ENCODE assay signal across 11 cellular contexts in genomic region chr19:10979950-10980349, GRCh38. TPM values are rescaled to one million over a fixed set of nuclear protein-coding genes. Genes with fewer than 3 reads are reported as not detected.
A peak's percentile ranks its signal among the peaks of the same experiment; 100 is the strongest.
DNase-seq lines count a peak whose midpoint lies in the region; ATAC-seq, FAIRE-seq and TF ChIP-seq lines count a peak whose summit lies in the region.
"Had no signal": no experiment of that assay in that cellular context is flagged by ENCODE, and none has a peak within 500 bp of the region (broad histone marks: within the 10 kb centered on the region; RNA-seq: fewer than 3 reads in every experiment).

No MANE protein-coding gene starts in this region.

- no peaks in the 10 kb centered on the region for H3K27me3 ChIP-seq in GM23338 (ENCODE audit: insufficient read depth)
- no peaks in the 10 kb centered on the region for H3K27me3 ChIP-seq in H1 (replicated peaks in 1 of 4; ENCODE audit: control insufficient read depth in 3 of 4, extremely low read depth in 1 of 4, insufficient read depth in 3 of 4, low read length in 3 of 4)
- H3K27me3 ChIP-seq in skeletal muscle satellite cell (ENCODE audit: control insufficient read depth, insufficient read depth, low read length): no peaks in the 10 kb centered on the region
- no peaks in the 10 kb centered on the region for H3K27me3 ChIP-seq in brain microvascular endothelial cell (replicated peaks)
- H3K27me3 ChIP-seq: cardiac muscle cell, thyroid gland had no signal

- peak overlapping the region; percentile 50 for H3K4ac ChIP-seq in H1 (replicated peaks; ENCODE audit: insufficient read length, low read depth, low read length)

- DNase-seq in GM23338 (ENCODE audit: low spot score) (no peak), RWPE1 (ENCODE audit: low spot score) (no peak), H1 (ENCODE audit: low read depth in 1 of 2, low spot score in 2 of 2) (no peak), NCI-H446 treated with DMSO at 0.1 percent for 48 hours (lab: John Stamatoyannopoulos, UW) (no peak), brain microvascular endothelial cell (no peak)
- DNase-seq: NCI-H1105 treated with DMSO at 0.1 percent for 48 hours had no signal

- no peak overlapping the region for H3K18ac ChIP-seq in H1 (ENCODE audit: extremely low read depth, low read length)

- H3F3A ChIP-seq in GM23338 (replicated peaks; ENCODE audit: low read depth): 0 out of 2 replicates have a peak, but pooled peaks cover 13% of the 10 kb centered on the region

- no peak overlapping the region for H3K4me2 ChIP-seq in GM23338
- H3K4me2 ChIP-seq in H1 (ENCODE audit: insufficient read depth in 1 of 2, low read depth in 2 of 2, low read length in 2 of 2): no peak overlapping the region
- peak overlapping the region; percentile 30 for H3K4me2 ChIP-seq in skeletal muscle satellite cell (ENCODE audit: low read length)

- H3K4me3 ChIP-seq in GM23338: no peak overlapping the region
- no peak overlapping the region for H3K4me3 ChIP-seq in H1 (ENCODE audit: extremely low read depth in 1 of 4, insufficient read depth in 2 of 4, low read depth in 3 of 4, low read length in 4 of 4)
- no peak overlapping the region for H3K4me3 ChIP-seq in skeletal muscle satellite cell (ENCODE audit: low read length)
- H3K4me3 ChIP-seq in brain microvascular endothelial cell (ENCODE audit: low read depth, low read length): no peak overlapping the region
- H3K4me3 ChIP-seq: cardiac muscle cell, thyroid gland had no signal

- no peak overlapping the region for H4K8ac ChIP-seq in H1 (ENCODE audit: extremely low read depth, insufficient read depth, low read length)

- H3K36me3 Mint-ChIP-seq in GM23338 (ENCODE audit: low read depth): peaks cover 23% of the 10 kb centered on the region

- H3K79me1 ChIP-seq in H1 (ENCODE audit: low read depth, low read length): peaks cover 31% of the 10 kb centered on the region

- 93% methylated on average over 13 of the region's 14 CpGs; no CpG with 5 or more reads in 1 of the 2 experiments for WGBS in H1 (ENCODE audit: extremely low coverage in 1 of 2, insufficient coverage in 1 of 2, insufficient read length in 1 of 2, insufficient replicate concordance in 2 of 2, low coverage in 1 of 2, low lambda C conversion rate in 2 of 2, missing lambda C conversion rate in 1 of 2), 2 experiments

- H2BK12ac ChIP-seq in H1 (ENCODE audit: low read depth, low read length): no peak overlapping the region

- no peak overlapping the region for H2AFZ ChIP-seq in GM23338
- H2AFZ ChIP-seq in H1 (ENCODE audit: low read length): no peak overlapping the region

- no peak for TF ChIP-seq EP300 in H1 (IDR thresholded peaks at IDR 0.05; ENCODE audit: borderline replicate concordance in 1 of 2, low read depth in 2 of 2, low read length in 2 of 2)

- no peaks in the 10 kb centered on the region for H3K23me2 ChIP-seq in H1 (ENCODE audit: low read depth, low read length)

- H3K36me3 ChIP-seq in GM23338 (ENCODE audit: insufficient read depth): peaks cover 5% of the 10 kb centered on the region; the same call in 1 of the 2 replicates
- peaks cover 2 to 11% (median 7%) of the 10 kb centered on the region in 4 experiments; a peak in 6 of 8 replicates for H3K36me3 ChIP-seq in H1 (ENCODE audit: control insufficient read depth in 2 of 4, insufficient read depth in 4 of 4, low read length in 3 of 4)
- H3K36me3 ChIP-seq in skeletal muscle satellite cell (ENCODE audit: insufficient read depth, low read length): peaks cover 25% of the 10 kb centered on the region
- no peaks in the 10 kb centered on the region for H3K36me3 ChIP-seq in brain microvascular endothelial cell (replicated peaks)

- POLR2A ChIA-PET in RWPE1 (lab: Yijun Ruan, JAX; ENCODE audit: low non-redundant PET) (no interaction called here), H1 (lab: Charles Lee; ENCODE audit: partially characterized antibody) (interaction anchor here (0.5 kb wide), 1 partner anchor 236 kb away, joined by 3 read pairs; no protein-coding TSS in a partner anchor)

- no peak for TF ChIP-seq CTCF in GM23338 (conservative IDR thresholded peaks at IDR 0.05; ENCODE audit: low read depth in 2 of 2)
- no peak for TF ChIP-seq CTCF in RWPE1 (conservative IDR thresholded peaks at IDR 0.05; ENCODE audit: low read depth)
- peak in 1 of 3 experiments; percentile 5; a peak in 1 of 4 replicates for TF ChIP-seq CTCF in H1 (IDR thresholded peaks at IDR 0.05; ENCODE audit: control extremely low read depth in 1 of 3, insufficient read depth in 1 of 3, low read depth in 1 of 3, low read length in 3 of 3)
- TF ChIP-seq CTCF in brain microvascular endothelial cell (IDR thresholded peaks at IDR 0.05; ENCODE audit: low read depth, low read length, missing control alignments): no peak

- no peak overlapping the region for H4K91ac ChIP-seq in H1 (replicated peaks; ENCODE audit: insufficient read length, low read length)

- H3K9me3 Mint-ChIP-seq in GM23338: no peaks in the 10 kb centered on the region; the same call in 2 of the 3 replicates
- H3K9me3 Mint-ChIP-seq: T-helper 1 cell treated with Interleukin-12 subunit alpha and Interleukin-12 subunit beta and Interleukin-4 antibody, amounts not matched to agents 30 μg/mL and 1 μg/mL, for 36 hours had no signal

- H4K5ac ChIP-seq in H1 (ENCODE audit: insufficient read length, low read depth, low read length): no peak overlapping the region

- peaks cover 83% of the 10 kb centered on the region for H4K20me1 ChIP-seq in GM23338 (replicated peaks; ENCODE audit: insufficient read depth)
- H4K20me1 ChIP-seq in H1 (replicated peaks in 1 of 2; ENCODE audit: control insufficient read depth in 1 of 2, insufficient read depth in 2 of 2, low read length in 2 of 2): peaks cover 20 to 43% of the 10 kb centered on the region in 2 experiments

- H3K27ac ChIP-seq in GM23338 (ENCODE audit: low read depth): 0 out of 2 replicates have a peak overlapping the region, but pooled peaks have one; percentile 19
- H3K27ac ChIP-seq in RWPE1: peak overlapping the region; percentile 19; the same call in 1 of the 2 replicates
- no peak overlapping the region for H3K27ac ChIP-seq in H1 (ENCODE audit: low read depth, low read length)
- H3K27ac ChIP-seq in brain microvascular endothelial cell: no peak overlapping the region
- H3K27ac ChIP-seq: cardiac muscle cell, thyroid gland had no signal

- peaks cover 97% of the 10 kb centered on the region for H3K79me2 ChIP-seq in GM23338 (replicated peaks; ENCODE audit: insufficient read depth)
- peaks cover 17 to 93% of the 10 kb centered on the region in 2 experiments for H3K79me2 ChIP-seq in H1 (ENCODE audit: control insufficient read depth in 1 of 2, insufficient read depth in 2 of 2, low read length in 2 of 2)

- TF ChIP-seq RAD21 in H1 (IDR thresholded peaks at IDR 0.05 in 1 of 2, conservative IDR thresholded peaks at IDR 0.05 in 1 of 2; ENCODE audit: low read depth in 2 of 2, low read length in 2 of 2): no peak

- in situ Hi-C loops in brain microvascular endothelial cell (cut with HindIII; ENCODE audit: low pct_ligation_motif_present, low sequenced_read_pairs): no loop called here

- peaks cover 4% of the 10 kb centered on the region for H3K27me3 Mint-ChIP-seq in GM23338 (ENCODE audit: insufficient read depth, low read depth, poor library complexity)

- no peak overlapping the region for H3K14ac ChIP-seq in H1 (ENCODE audit: insufficient read length)

- FAIRE-seq in H1 (lab: Jason Lieb, UNC): no peak

- TF ChIP-seq POLR2A in H1 (IDR thresholded peaks at IDR 0.05; ENCODE audit: control extremely low read depth in 1 of 2, low read depth in 2 of 2, low read length in 2 of 2): no peak

- H3K27ac Mint-ChIP-seq in GM23338: no peak overlapping the region; the same call in 1 of the 2 replicates
- H3K27ac Mint-ChIP-seq: T-helper 1 cell treated with Interleukin-12 subunit alpha and Interleukin-12 subunit beta and Interleukin-4 antibody, amounts not matched to agents 30 μg/mL and 1 μg/mL, for 36 hours had no signal

- CTCF ChIA-PET in RWPE1 (lab: Yijun Ruan, JAX) (interaction anchor here (0.6 kb wide), 1 partner anchor 43 kb away, joined by 3 read pairs; no protein-coding TSS in a partner anchor), H1 (lab: Charles Lee; ENCODE audit: partially characterized antibody) (interaction anchor here (1.2 to 2.6 kb wide), 3 partner anchors 18 to 55 kb away, joined by 3 to 7 read pairs (median 7); no protein-coding TSS in a partner anchor)

- no peak overlapping the region for H3K23ac ChIP-seq in H1 (ENCODE audit: insufficient read length)

- H3K4me1 ChIP-seq in GM23338 (ENCODE audit: insufficient read depth): no peaks in the 10 kb centered on the region; the same call in none of the 2 replicates
- peaks cover 0 to 3% (median 0%) of the 10 kb centered on the region in 4 experiments; a peak in 4 of 7 replicates for H3K4me1 ChIP-seq in H1 (replicated peaks in 1 of 4; ENCODE audit: control insufficient read depth in 3 of 4, insufficient read depth in 4 of 4, low read length in 3 of 4)
- H3K4me1 ChIP-seq in skeletal muscle satellite cell (ENCODE audit: control insufficient read depth, insufficient read depth, low read length): peaks cover 35% of the 10 kb centered on the region

- no peak overlapping the region; the same call in 1 of the 2 replicates for H2BK5ac ChIP-seq in H1 (ENCODE audit: low read depth, low read length)

- ATAC-seq in GM23338 (no peak), GM21367 (IDR thresholded peaks at IDR 0.05; ENCODE audit: unreplicated experiment) (no peak)

- H2BK20ac ChIP-seq in H1 (ENCODE audit: low read length): no peak overlapping the region

- H3K4me1 Mint-ChIP-seq in GM23338: peaks cover 23% of the 10 kb centered on the region; the same call in 2 of the 3 replicates

- no peaks in the 10 kb centered on the region for H3K9me2 ChIP-seq in GM23338 (ENCODE audit: insufficient read depth)

- H3K4me3 Mint-ChIP-seq in GM23338: no peak overlapping the region
- H3K4me3 Mint-ChIP-seq: T-helper 1 cell treated with Interleukin-12 subunit alpha and Interleukin-12 subunit beta and Interleukin-4 antibody, amounts not matched to agents 30 μg/mL and 1 μg/mL, for 36 hours had no signal

- H3K9me3 ChIP-seq in H1 (ENCODE audit: insufficient read depth in 2 of 2, low read depth in 1 of 2, low read length in 1 of 2) (no peaks in the 10 kb centered on the region), skeletal muscle satellite cell (replicated peaks; ENCODE audit: low read length) (no peaks in the 10 kb centered on the region)
- H3K9me3 ChIP-seq: thyroid gland had no signal

- H2BK15ac ChIP-seq in H1 (ENCODE audit: low read length): no peak overlapping the region

- H3K56ac ChIP-seq in H1 (replicated peaks; ENCODE audit: insufficient read length, low read depth, low read length): no peak overlapping the region

- no peak overlapping the region for H3K9ac ChIP-seq in H1 (replicated peaks in 1 of 4; ENCODE audit: extremely low read depth in 1 of 4, low read depth in 3 of 4, low read length in 3 of 4)
- H3K9ac ChIP-seq in skeletal muscle satellite cell (ENCODE audit: low read depth, low read length): no peak overlapping the region

- no peak overlapping the region for H2BK120ac ChIP-seq in H1 (replicated peaks; ENCODE audit: low read depth, low read length)

- no peak overlapping the region for H2AK5ac ChIP-seq in H1 (ENCODE audit: low read depth, low read length)

RNA-seq across cellular contexts. Expression of gene SMARCA4, which starts 19.1 kb away (rescaled TPM):
- 252 and 336 TPM in 2 replicates for total RNA-seq in GM23338 (2014; rRNA removed; shearing (Covaris generic))
- 175 and 177 TPM in 2 replicates for polyA plus RNA-seq in GM23338 (2016; fragmentation: Nextera tagmentation; extraction: Ambion mirVana)
- 263 TPM in 2 replicates for total RNA-seq in H1 (2021; fragmentation: NEBNext Ultra II Directional; extraction: Animal tissue kit (Norgen Biotek cat#: 25700))
- polyA plus RNA-seq in H1 (2011; rRNA removed): 86.4 and 137 TPM in 2 replicates
- polyA plus RNA-seq in H1 (2011; cell fraction: cytosol; rRNA removed): 106 TPM
- polyA plus RNA-seq in H1 (2011; cell fraction: nucleus; rRNA removed): 215 TPM
- polyA plus RNA-seq in H1 (2012, experiment 1 of 2): 238 to 277 TPM (median 270 TPM) in 4 replicates
- 118 TPM for polyA plus RNA-seq in H1 (2012, experiment 2 of 2)
- polyA plus RNA-seq in H1 (2013, experiment 1 of 2): 156 TPM
- polyA plus RNA-seq in H1 (2013, experiment 2 of 2): 146 TPM
- polyA minus RNA-seq in H1 (2011; rRNA and poly(A)+ RNA removed): 219 and 239 TPM in 2 replicates
- polyA minus RNA-seq in H1 (2011; cell fraction: cytosol; rRNA and poly(A)+ RNA removed): 184 TPM
- 185 TPM for polyA minus RNA-seq in H1 (2011; cell fraction: nucleus; rRNA and poly(A)+ RNA removed)
- total RNA-seq in skeletal muscle satellite cell (2012; rRNA removed): 81.4 and 81.5 TPM in 2 replicates

RNA-seq across cellular contexts. Expression of gene TIMM29, which starts 51.3 kb away (rescaled TPM):
- 56.4 and 60.7 TPM in 2 replicates for total RNA-seq in GM23338 (2014; rRNA removed; shearing (Covaris generic))
- polyA plus RNA-seq in GM23338 (2016; fragmentation: Nextera tagmentation; extraction: Ambion mirVana): 23.7 and 24.1 TPM in 2 replicates
- 22.5 and 24.0 TPM in 2 replicates for total RNA-seq in H1 (2021; fragmentation: NEBNext Ultra II Directional; extraction: Animal tissue kit (Norgen Biotek cat#: 25700))
- 15.9 and 24.2 TPM in 2 replicates for polyA plus RNA-seq in H1 (2011; rRNA removed)
- polyA plus RNA-seq in H1 (2011; cell fraction: cytosol; rRNA removed): 19.9 TPM
- polyA plus RNA-seq in H1 (2011; cell fraction: nucleus; rRNA removed): 14.8 TPM
- 19.3 to 25.7 TPM (median 21.5 TPM) in 4 replicates for polyA plus RNA-seq in H1 (2012, experiment 1 of 2)
- 30.8 TPM for polyA plus RNA-seq in H1 (2012, experiment 2 of 2)
- polyA plus RNA-seq in H1 (2013, experiment 1 of 2): 24.8 TPM
- polyA plus RNA-seq in H1 (2013, experiment 2 of 2): 22.2 TPM
- 5.7 and 8.0 TPM in 2 replicates for polyA minus RNA-seq in H1 (2011; rRNA and poly(A)+ RNA removed)
- 12.0 TPM for polyA minus RNA-seq in H1 (2011; cell fraction: cytosol; rRNA and poly(A)+ RNA removed)
- polyA minus RNA-seq in H1 (2011; cell fraction: nucleus; rRNA and poly(A)+ RNA removed): 16.6 TPM
- 25.3 and 27.1 TPM in 2 replicates for total RNA-seq in skeletal muscle satellite cell (2012; rRNA removed)

RNA-seq across cellular contexts. Expression of gene YIPF2, which starts 51.5 kb away (rescaled TPM):
- 54.0 and 63.7 TPM in 2 replicates for total RNA-seq in GM23338 (2014; rRNA removed; shearing (Covaris generic))
- polyA plus RNA-seq in GM23338 (2016; fragmentation: Nextera tagmentation; extraction: Ambion mirVana) (36.3 and 45.3 TPM in 2 replicates), H1 (2011; rRNA removed) (112 and 151 TPM in 2 replicates)
- 47.5 and 48.3 TPM in 2 replicates for total RNA-seq in H1 (2021; fragmentation: NEBNext Ultra II Directional; extraction: Animal tissue kit (Norgen Biotek cat#: 25700))
- polyA plus RNA-seq in H1 (2011; cell fraction: cytosol; rRNA removed): 91.7 TPM
- polyA plus RNA-seq in H1 (2011; cell fraction: nucleus; rRNA removed): 125 TPM
- 24.9 to 55.5 TPM (median 50.4 TPM) in 4 replicates for polyA plus RNA-seq in H1 (2012, experiment 1 of 2)
- 58.3 TPM for polyA plus RNA-seq in H1 (2012, experiment 2 of 2)
- 47.5 TPM for polyA plus RNA-seq in H1 (2013, experiment 1 of 2)
- polyA plus RNA-seq in H1 (2013, experiment 2 of 2): 47.1 TPM
- 31.4 and 45.4 TPM in 2 replicates for polyA minus RNA-seq in H1 (2011; rRNA and poly(A)+ RNA removed)
- polyA minus RNA-seq in H1 (2011; cell fraction: cytosol; rRNA and poly(A)+ RNA removed): 41.3 TPM
- 49.0 TPM for polyA minus RNA-seq in H1 (2011; cell fraction: nucleus; rRNA and poly(A)+ RNA removed)
- total RNA-seq in skeletal muscle satellite cell (2012; rRNA removed): 73.3 and 74.7 TPM in 2 replicates

Comparison
In these comparisons a context has a peak if more than half of its experiments do, and no peak if none do; other contexts are left out.
1. H3K27ac ChIP-seq: peak in GM23338 (single experiment) and RWPE1 (single experiment); none in H1 (single experiment) and brain microvascular endothelial cell (single experiment).